8 cellular contexts compared by ENCODE assay signal in the genomic region with DNA sequence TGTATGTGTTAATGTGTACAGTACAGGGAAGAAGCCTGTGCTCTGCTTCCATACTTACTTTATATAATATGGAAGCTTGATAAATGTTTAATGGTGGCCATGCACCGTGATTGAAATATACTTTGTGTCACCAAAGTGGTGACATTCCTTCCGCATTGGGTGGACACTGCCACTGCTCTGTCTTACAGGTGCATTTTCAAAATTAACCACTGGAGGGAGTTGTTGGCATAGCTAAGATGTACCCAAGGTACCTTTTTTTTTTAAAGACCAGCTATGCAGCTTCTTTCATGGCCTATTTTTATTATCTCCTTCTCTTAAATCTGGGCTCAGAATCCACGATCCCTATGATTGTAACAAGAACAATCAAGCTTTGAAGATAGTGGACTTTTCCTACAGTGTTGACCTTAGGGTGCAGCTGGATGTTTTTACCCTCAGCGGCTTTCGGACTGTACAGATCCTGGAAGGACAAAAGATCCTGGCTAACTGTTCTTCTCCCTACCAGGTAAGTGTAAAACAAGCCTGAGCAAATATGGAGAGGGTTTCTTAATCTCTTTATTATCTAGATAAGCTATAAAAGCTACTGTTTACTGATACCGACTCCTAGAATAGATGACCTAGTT. TPM values are rescaled to one million over a fixed set of nuclear protein-coding genes. Genes with fewer than 3 reads are reported as not detected.
DNase-seq lines count a peak whose midpoint lies in the region; ATAC-seq and TF ChIP-seq lines count a peak whose summit lies in the region.

No MANE protein-coding gene starts in this region.

- H3K27ac ChIP-seq in thoracic aorta = no peak overlapping the region

- no peaks in the 10 kb centered on the region for H3K27me3 ChIP-seq in thoracic aorta (replicated peaks; ENCODE audit: insufficient read depth)

- H3K4me1 ChIP-seq in thoracic aorta (ENCODE audit: control insufficient read depth in 1 of 2, low read depth in 2 of 2) = no peaks in the 10 kb centered on the region

- DNase-seq in CD1c-positive myeloid dendritic cell (ENCODE audit: extremely low spot score) (peak; percentile 88), NCI-H1092 treated with DMSO at 0.1 percent for 48 hours (lab: John Stamatoyannopoulos, UW) (peak; percentile 50), T follicular helper cell (ENCODE audit: low read depth) (peak; percentile 19), lung microvascular endothelial cell (ENCODE audit: low read depth in 2 of 2) (peak; percentile 71 to 87), thoracic aorta (ENCODE audit: low spot score) (no peak), GF-D8 (lab: John Stamatoyannopoulos, UW) (no peak)
- DNase-seq in effector CD8-positive, alpha-beta T cell (lab: John Stamatoyannopoulos, UW) = peak; percentile 2

- H3K4me3 ChIP-seq in thoracic aorta = no peak overlapping the region

- TF ChIP-seq CTCF in thoracic aorta (IDR thresholded peaks at IDR 0.05) = peak; percentile 86

- no peaks in the 10 kb centered on the region for H3K36me3 ChIP-seq in thoracic aorta

- ATAC-seq in GM18511 (IDR thresholded peaks at IDR 0.05; ENCODE audit: unreplicated experiment) (peak; percentile 57), thoracic aorta (ENCODE audit: insufficient number of reproducible peaks, low FRiP score, low read depth) (peak; percentile 81)

- no peaks in the 10 kb centered on the region for H3K9me3 ChIP-seq in thoracic aorta

RNA-seq across cellular contexts. Expression of a gene that starts 21.6 kb away (rescaled TPM):
- total RNA-seq in lung microvascular endothelial cell = not detected in 2 replicates
- total RNA-seq in thoracic aorta = under 1 TPM; 0.68 to 0.78 TPM

RNA-seq across cellular contexts. Expression of a gene that starts 56.4 kb away (rescaled TPM):
- 3.0 and 10.5 TPM in 2 replicates for total RNA-seq in lung microvascular endothelial cell
- 1 to 10 TPM in 1 of 2 donors, under 1 TPM in 1; 0.41 to 3.5 TPM for total RNA-seq in thoracic aorta

Comparison
In these comparisons a context has a peak if more than half of its experiments do, and no peak if none do; other contexts are left out.
1. DNase-seq: peak in CD1c-positive myeloid dendritic cell (single experiment), NCI-H1092 treated with DMSO at 0.1 percent for 48 hours (single experiment), T follicular helper cell (single experiment), effector CD8-positive, alpha-beta T cell (single experiment) and lung microvascular endothelial cell (2 of 2); none in thoracic aorta (single experiment) and GF-D8 (single experiment).